13 cellular contexts compared by ENCODE assay signal in genomic region chr7:111101856-111102646, GRCh38. TPM values are rescaled to one million over a fixed set of nuclear protein-coding genes. Genes with fewer than 3 reads are reported as not detected.
"Had no signal": no experiment of that assay in that cellular context is flagged by ENCODE, and none has a peak within 500 bp of the region (broad histone marks: within the 10 kb centered on the region; RNA-seq: fewer than 3 reads in every experiment).

No MANE protein-coding gene starts in this region.

- DNase-seq: anterior cingulate cortex; cortex of kidney; effector CD4-positive, alpha-beta T cell; esophagus squamous epithelium; mammary epithelial cell; stimulated activated CD4-positive, alpha-beta T cell treated with anti-CD3 and anti-CD28 coated beads, Interleukin-2, amount 100 ng/mL, for 24 hours; T-helper 1 cell; T1000; tibial artery had no signal

- ATAC-seq: activated CD4-positive, CD25-positive, alpha-beta regulatory T cell treated with anti-CD3 and anti-CD28 coated beads, Interleukin-2, amount 50 U/mL, for 24 hours; left lobe of liver had no signal

RNA-seq across cellular contexts. Expression of gene LRRN3, which starts 11.1 kb away (rescaled TPM):
- total RNA-seq: endothelial cell of umbilical vein, SJSA1 had no signal
